ENCODE assay signal across 7 cellular contexts in the genomic region with DNA sequence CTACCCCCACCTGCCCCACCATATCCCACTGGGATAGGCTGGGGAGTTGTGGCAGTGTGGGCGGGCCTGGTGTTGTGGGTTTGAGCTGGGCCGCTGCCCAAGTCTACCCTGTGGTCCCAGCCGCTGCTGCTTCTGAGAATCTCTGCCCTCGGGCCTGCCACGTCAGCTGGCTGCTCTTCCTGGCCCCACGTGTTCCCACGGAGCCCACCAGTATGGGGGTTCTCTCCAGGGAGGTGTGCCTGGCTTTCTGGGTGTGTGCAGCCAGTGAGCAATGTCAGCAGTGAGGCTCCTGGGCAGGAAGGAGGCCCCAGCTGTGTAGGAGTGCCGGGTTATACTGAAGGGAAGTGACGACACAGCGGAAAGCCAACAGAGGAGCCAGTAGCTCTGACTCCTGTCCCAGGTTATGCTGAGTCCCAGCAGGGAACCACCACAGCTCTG. TPM values are rescaled to one million over a fixed set of nuclear protein-coding genes. Genes with fewer than 3 reads are reported as not detected.
DNase-seq lines count a peak whose midpoint lies in the region; ATAC-seq and TF ChIP-seq lines count a peak whose summit lies in the region.

No MANE protein-coding gene starts in this region.

- no peak for TF ChIP-seq CTCF in astrocyte of the cerebellum (IDR thresholded peaks at IDR 0.05; ENCODE audit: low read depth, low read length, missing control alignments)

- peak; percentile 37 for TF ChIP-seq POLR2A in GM19193 (IDR thresholded peaks at IDR 0.05; ENCODE audit: extremely low read depth, insufficient read depth, insufficient read length)

- ATAC-seq in HG03354 (IDR thresholded peaks at IDR 0.05; ENCODE audit: poor library complexity, severe bottlenecking, unreplicated experiment) = peak; percentile 64

- peak overlapping the region; percentile 29 for H3K4me3 ChIP-seq in astrocyte of the cerebellum (ENCODE audit: low read depth, low read length)

- peak; percentile 76 for DNase-seq in T-helper 22 cell (ENCODE audit: low read depth)
- peak; percentile 95 for DNase-seq in astrocyte of the cerebellum (ENCODE audit: low read depth)
- DNase-seq in kidney glomerular epithelial cell (lab: John Stamatoyannopoulos, UW) = peak; percentile 83
- DNase-seq in stimulated activated CD4-positive, alpha-beta T cell treated with anti-CD3 and anti-CD28 coated beads, Interleukin-4, amount 100 ng/mL, for 48 hours (ENCODE audit: low read depth in 2 of 2) = peak; percentile 74 to 81
- no peak for DNase-seq in occipital lobe (lab: John Stamatoyannopoulos, UW)

- in situ Hi-C loops in astrocyte of the cerebellum (cut with HindIII; ENCODE audit: low sequenced_read_pairs) = no loop called here

RNA-seq across cellular contexts. Expression of gene GNAI2, which starts 10.5 kb away (rescaled TPM):
- 84.5 TPM for total RNA-seq in occipital lobe

RNA-seq across cellular contexts. Expression of gene SEMA3B, which starts 22.4 kb away (rescaled TPM):
- 2.3 TPM for total RNA-seq in occipital lobe

RNA-seq across cellular contexts. Expression of gene LSMEM2, which starts 32.4 kb away (rescaled TPM):
- total RNA-seq in occipital lobe = 0.47 TPM

RNA-seq across cellular contexts. Expression of gene SLC38A3, which starts 41.5 kb away (rescaled TPM):
- 5.0 TPM for total RNA-seq in occipital lobe

RNA-seq across cellular contexts. Expression of gene IFRD2, which starts 45.7 kb away (rescaled TPM):
- 15.1 TPM for total RNA-seq in occipital lobe
